Comparison of ENCODE assay signal across 24 cellular contexts in the genomic region with DNA sequence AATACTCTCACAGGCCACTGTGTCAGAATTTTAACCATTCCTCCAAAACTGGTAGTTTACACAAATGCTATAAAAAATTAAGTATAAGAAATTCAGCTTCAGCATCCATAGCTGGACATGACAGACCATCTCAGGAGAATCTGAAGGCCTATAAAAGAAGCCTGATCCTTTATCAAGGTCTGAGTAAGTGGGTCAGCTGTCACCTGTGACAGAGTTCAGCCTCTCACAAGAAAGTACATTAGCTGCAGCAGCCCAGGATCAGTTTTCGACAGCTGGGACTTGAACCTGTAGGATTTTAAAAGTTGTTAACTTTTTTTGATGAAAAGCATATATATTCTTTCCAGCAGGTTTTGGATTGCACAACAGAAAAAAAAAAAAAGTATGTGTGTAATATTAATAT.
"Had no signal": no experiment of that assay in that cellular context is flagged by ENCODE, and none has a peak within 500 bp of the region (broad histone marks: within the 10 kb centered on the region; RNA-seq: fewer than 3 reads in every experiment).

No MANE protein-coding gene starts in this region.

- H3K9me3 ChIP-seq: suprapubic skin, vagina had no signal

- H3K36me3 Mint-ChIP-seq: immature natural killer cell; memory B cell; naive B cell; natural killer cell treated with Interleukin-12 subunit alpha and Interleukin-12 subunit beta and Interleukin-15 and Interleukin-18, amount 100 ng/mL, for 72 hours had no signal

- H3K4me1 ChIP-seq: right lobe of liver had no signal

- H3K27ac ChIP-seq: parathyroid adenoma, right lobe of liver, vagina had no signal

- ATAC-seq: left colon; natural killer cell treated with Interleukin-12 subunit alpha and Interleukin-12 subunit beta and Interleukin-15 and Interleukin-18, amount 100 ng/mL, for 72 hours; right lobe of liver; stimulated activated naive CD8-positive, alpha-beta T cell treated with anti-CD3 and anti-CD28 coated beads, Interleukin-15, amount 100 ng/mL, for 72 hours had no signal

- H3K9me3 Mint-ChIP-seq: immature natural killer cell; memory B cell; naive B cell; natural killer cell treated with Interleukin-12 subunit alpha and Interleukin-12 subunit beta and Interleukin-15 and Interleukin-18, amount 100 ng/mL, for 72 hours; neural crest cell; stimulated activated naive CD8-positive, alpha-beta T cell treated with anti-CD3 and anti-CD28 coated beads, Interleukin-15, amount 100 ng/mL, for 72 hours had no signal

- H3K4me3 Mint-ChIP-seq: memory B cell; natural killer cell treated with Interleukin-12 subunit alpha and Interleukin-12 subunit beta and Interleukin-15 and Interleukin-18, amount 100 ng/mL, for 72 hours; neural crest cell; stimulated activated naive CD8-positive, alpha-beta T cell treated with anti-CD3 and anti-CD28 coated beads, Interleukin-15, amount 100 ng/mL, for 72 hours had no signal

- H2AFZ ChIP-seq: parathyroid adenoma had no signal

- DNase-seq: cortex of kidney; hypothalamus; immature natural killer cell; islet precursor cell; kidney glomerular epithelial cell; left colon; naive B cell; right lobe of liver; stimulated activated CD4-positive, alpha-beta T cell treated with anti-CD3 and anti-CD28 coated beads, Interleukin-12 subunit alpha, Interleukin-12 subunit beta, amount 100 ng/mL, for 4 hours; stimulated activated CD4-positive, alpha-beta T cell treated with anti-CD3 and anti-CD28 coated beads, Interleukin-1b, Interleukin-23, amount 100 ng/mL, for 48 hours; stimulated activated CD4-positive, alpha-beta T cell treated with anti-CD3 and anti-CD28 coated beads, Interleukin-4, amount 100 ng/mL, for 1 hour; stimulated activated CD8-positive, alpha-beta memory T cell treated with anti-CD3 and anti-CD28 coated beads, Interleukin-4, amount 100 ng/mL, for 48 hours; stimulated activated naive CD4-positive, alpha-beta T cell; stimulated activated naive CD8-positive, alpha-beta T cell treated with anti-CD3 and anti-CD28 coated beads, Interleukin-15, amount 100 ng/mL, for 72 hours; trophoblast cell had no signal

- H3K27me3 Mint-ChIP-seq: memory B cell; naive B cell; natural killer cell treated with Interleukin-12 subunit alpha and Interleukin-12 subunit beta and Interleukin-15 and Interleukin-18, amount 100 ng/mL, for 72 hours; progenitor cell of endocrine pancreas; stimulated activated naive CD8-positive, alpha-beta T cell treated with anti-CD3 and anti-CD28 coated beads, Interleukin-15, amount 100 ng/mL, for 72 hours had no signal

- H3K27me3 ChIP-seq: right lobe of liver, suprapubic skin, vagina had no signal

- H3K36me3 ChIP-seq: right lobe of liver, suprapubic skin, vagina had no signal

- H3K27ac Mint-ChIP-seq: natural killer cell treated with Interleukin-12 subunit alpha and Interleukin-12 subunit beta and Interleukin-15 and Interleukin-18, amount 100 ng/mL, for 72 hours; stimulated activated naive CD8-positive, alpha-beta T cell treated with anti-CD3 and anti-CD28 coated beads, Interleukin-15, amount 100 ng/mL, for 72 hours had no signal

- H3K9ac ChIP-seq: parathyroid adenoma had no signal

- H3K79me2 ChIP-seq: parathyroid adenoma had no signal

- H3K4me3 ChIP-seq: lung, right lobe of liver, smooth muscle cell, suprapubic skin, vagina had no signal

- H3K4me2 ChIP-seq: smooth muscle cell had no signal

- H3K4me1 Mint-ChIP-seq: neural crest cell had no signal
